8 cellular contexts compared by ENCODE assay signal in genomic region chr2:16045653-16046352, GRCh38.
"Had no signal": no experiment of that assay in that cellular context is flagged by ENCODE, and none has a peak within 500 bp of the region (broad histone marks: within the 10 kb centered on the region; RNA-seq: fewer than 3 reads in every experiment).

No MANE protein-coding gene starts in this region.

- DNase-seq: GM23248, GOT3, H7, H9, HCEC 1CT, HFFc6 had no signal

- H3K4me1 ChIP-seq: HAP-1 had no signal

- H3K36me3 ChIP-seq: HAP-1 had no signal

- H3K9me3 ChIP-seq: HAP-1 had no signal

- H3K4me3 ChIP-seq: GM23248, GM23338, HAP-1 had no signal
